ENCODE assay signal across 1 cellular context in the genomic region with DNA sequence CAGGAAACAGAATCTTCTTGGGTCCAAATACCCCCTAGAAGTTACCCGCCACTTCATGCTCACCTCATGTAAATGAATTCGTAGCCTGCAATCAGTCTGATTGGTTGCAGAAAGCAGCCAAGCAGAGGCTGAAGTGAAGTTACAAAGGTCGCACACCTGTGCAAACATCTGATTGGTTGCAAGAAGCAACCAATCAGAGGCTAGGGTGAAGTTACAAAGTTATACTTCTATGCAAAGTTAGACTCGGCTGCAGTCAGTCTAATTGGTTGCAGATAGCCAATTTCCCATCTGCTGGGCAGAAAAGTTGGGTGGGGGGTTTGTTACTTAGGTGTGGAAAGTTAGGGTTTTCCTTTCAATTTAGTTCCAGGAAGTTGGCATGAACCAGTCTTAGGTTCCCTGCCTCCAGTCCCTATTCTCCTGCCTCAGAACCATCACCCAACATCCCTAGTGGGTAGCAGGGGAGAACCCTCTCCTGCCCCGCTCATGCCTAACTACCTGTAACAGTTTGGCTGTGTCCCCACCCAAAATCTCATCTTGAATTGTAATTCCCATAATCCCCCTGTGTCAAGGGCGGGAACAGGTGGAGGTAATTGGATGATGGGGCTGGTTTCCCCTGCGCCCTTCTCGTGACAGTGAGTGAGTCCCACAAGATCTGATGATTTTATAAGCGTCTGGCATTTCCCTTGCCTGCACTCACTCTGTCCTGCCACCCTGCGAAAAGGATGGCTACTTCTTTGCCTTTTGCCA.
TF ChIP-seq lines count a peak whose summit lies in the region.

No MANE protein-coding gene starts in this region.

TF ChIP-seq in K562, 482 proteins besides CTCF, POLR2A, EP300 and RAD21:
- TF ChIP-seq NFYB (IDR thresholded peaks at IDR 0.05; ENCODE audit: extremely low read depth, insufficient read length) (peak; percentile 19), CBFA2T2 (conservative IDR thresholded peaks at IDR 0.05) (no peak)
